Comparison of ENCODE assay signal across 21 cellular contexts in genomic region chr15:69522361-69522760, GRCh38.
DNase-seq lines count a peak whose midpoint lies in the region; ATAC-seq, FAIRE-seq and TF ChIP-seq lines count a peak whose summit lies in the region.
"Had no signal": no experiment of that assay in that cellular context is flagged by ENCODE, and none has a peak within 500 bp of the region (broad histone marks: within the 10 kb centered on the region; RNA-seq: fewer than 3 reads in every experiment).

No MANE protein-coding gene starts in this region.

- H3K23ac ChIP-seq in H9 (ENCODE audit: insufficient read length, low read depth, low read length): no peak overlapping the region
- H3K23ac ChIP-seq in trophoblast cell (ENCODE audit: low read length): no peak overlapping the region

- H3K4me1 ChIP-seq in H9 (ENCODE audit: insufficient read depth, low read length) (no peaks in the 10 kb centered on the region), RWPE2 (ENCODE audit: insufficient read depth, poor library complexity, severe bottlenecking) (peaks cover 9% of the 10 kb centered on the region), trophoblast cell (ENCODE audit: control insufficient read depth in 1 of 2, insufficient read depth in 2 of 2, low read length in 2 of 2) (no peaks in the 10 kb centered on the region)
- H3K4me1 ChIP-seq: BLaER1 had no signal

- H4K20me1 ChIP-seq in H9 (ENCODE audit: control insufficient read depth, insufficient read depth, insufficient read length): no peaks in the 10 kb centered on the region
- H4K20me1 ChIP-seq: BLaER1 had no signal

- H3K4me2 ChIP-seq in H9 (ENCODE audit: insufficient read depth, insufficient read length, low read length) (no peak overlapping the region), trophoblast cell (ENCODE audit: low read length) (no peak overlapping the region)
- H3K4me2 ChIP-seq: A549, BLaER1 had no signal

- no peak overlapping the region for H3K18ac ChIP-seq in H9 (ENCODE audit: insufficient read length, low read depth, low read length)
- H3K18ac ChIP-seq in trophoblast cell (ENCODE audit: low read length): no peak overlapping the region

- H3K4me3 Mint-ChIP-seq in H9: no peak overlapping the region
- H3K4me3 Mint-ChIP-seq: IgD-negative memory B cell had no signal

- ATAC-seq in RWPE2 (ENCODE audit: low read depth): peak; percentile 96

- H2BK5ac ChIP-seq in H9 (ENCODE audit: insufficient read length, low read length) (no peak overlapping the region), trophoblast cell (ENCODE audit: low read depth, low read length, poor library complexity) (no peak overlapping the region)

- H2AFZ ChIP-seq in H9 (ENCODE audit: low read length): no peak overlapping the region
- no peak overlapping the region for H2AFZ ChIP-seq in trophoblast cell (ENCODE audit: insufficient read depth, low read length, poor library complexity)

- no peaks in the 10 kb centered on the region; the same call in 1 of the 2 replicates for H3K27me3 Mint-ChIP-seq in H9 (ENCODE audit: low read depth)

- no peak overlapping the region for H3K4me3 ChIP-seq in RWPE2 (ENCODE audit: severe bottlenecking)
- no peak overlapping the region for H3K4me3 ChIP-seq in trophoblast cell (ENCODE audit: low read depth, low read length)
- H3K4me3 ChIP-seq: A549, BLaER1, HAP-1, MG63 had no signal

- H3K9me3 Mint-ChIP-seq in H9: peaks cover 4% of the 10 kb centered on the region in 2 experiments; a peak in 3 of 5 replicates
- H3K9me3 Mint-ChIP-seq: CD4-positive, alpha-beta memory T cell had no signal

- H3K4ac ChIP-seq in H9 (ENCODE audit: low read depth, low read length): no peak overlapping the region
- no peak overlapping the region for H3K4ac ChIP-seq in trophoblast cell (ENCODE audit: low read depth, low read length)

- H3K27me3 ChIP-seq in H9 (ENCODE audit: insufficient read depth, low read length) (no peaks in the 10 kb centered on the region), RWPE2 (ENCODE audit: insufficient read depth, poor library complexity, severe bottlenecking) (no peaks in the 10 kb centered on the region), trophoblast cell (ENCODE audit: insufficient read depth, low read length) (no peaks in the 10 kb centered on the region)
- H3K27me3 ChIP-seq: BLaER1, MG63 had no signal

- H3K9ac ChIP-seq in H9 (ENCODE audit: extremely low read depth, insufficient read length, low read length) (no peak overlapping the region), trophoblast cell (ENCODE audit: low read length) (no peak overlapping the region)
- H3K9ac ChIP-seq: BLaER1 had no signal

- no peak overlapping the region for H2BK15ac ChIP-seq in H9 (ENCODE audit: low read depth, low read length)

- H2BK120ac ChIP-seq in H9 (ENCODE audit: low read depth, low read length, poor library complexity, severe bottlenecking) (no peak overlapping the region), trophoblast cell (ENCODE audit: insufficient read depth, low read length, poor library complexity) (no peak overlapping the region)

- H3K56ac ChIP-seq in H9 (ENCODE audit: insufficient read length, low read depth, low read length): no peak overlapping the region

- H3T11ph ChIP-seq in H9 (ENCODE audit: low read length): no peak overlapping the region

- H3K9me3 ChIP-seq in H9 (ENCODE audit: control insufficient read depth, low read depth, low read length) (no peaks in the 10 kb centered on the region), RWPE2 (ENCODE audit: severe bottlenecking) (no peaks in the 10 kb centered on the region), trophoblast cell (ENCODE audit: insufficient read depth, low read depth, low read length) (peaks cover 4% of the 10 kb centered on the region)
- H3K9me3 ChIP-seq: A549, BLaER1 had no signal

- DNase-seq in COLO668 (lab: John Stamatoyannopoulos, UW; ENCODE audit: unreplicated experiment) (peak; percentile 18), H9 (peak; percentile 18), RWPE2 (ENCODE audit: low spot score) (peak; percentile 62), trophoblast cell (peak; percentile 45), GM19239 (ENCODE audit: insufficient read length, low spot score) (no peak), GOT3 (lab: John Stamatoyannopoulos, UW) (no peak), AG08396 (ENCODE audit: low spot score) (no peak)
- DNase-seq: CD4-positive, alpha-beta memory T cell; DMS79; Karpas-422; MG63; NCI-H1092; NCI-H1436 treated with DMSO at 0.1 percent for 48 hours; NCI-H2029; NCI-H524; Right ventricle myocardium superior had no signal

- no peaks in the 10 kb centered on the region for H3K23me2 ChIP-seq in H9 (ENCODE audit: insufficient read length, low read depth, low read length, poor library complexity, severe bottlenecking)

- peaks cover 0 to 4% (median 0%) of the 10 kb centered on the region in 3 experiments; a peak in 3 of 7 replicates for H3K36me3 Mint-ChIP-seq in H9 (ENCODE audit: insufficient read depth in 1 of 3, low read depth in 3 of 3)
- H3K36me3 Mint-ChIP-seq: CD4-positive, alpha-beta memory T cell had no signal

- no peak for TF ChIP-seq CTCF in H9 (conservative IDR thresholded peaks at IDR 0.05)
- no peak for TF ChIP-seq CTCF in RWPE2 (IDR thresholded peaks at IDR 0.05; ENCODE audit: poor library complexity, severe bottlenecking)

- H3K79me2 ChIP-seq in H9 (ENCODE audit: insufficient read depth, low read length) (no peaks in the 10 kb centered on the region), trophoblast cell (ENCODE audit: control insufficient read depth, insufficient read depth, low read length, poor library complexity) (no peaks in the 10 kb centered on the region)

- H3K27ac Mint-ChIP-seq in H9: no peak overlapping the region
- H3K27ac Mint-ChIP-seq: CD4-positive, alpha-beta memory T cell; IgD-negative memory B cell had no signal

- H3K27ac ChIP-seq in H9 (ENCODE audit: insufficient read length, low read depth, low read length): no peak overlapping the region
- no peak overlapping the region for H3K27ac ChIP-seq in RWPE2 (ENCODE audit: poor library complexity, severe bottlenecking)
- no peak overlapping the region for H3K27ac ChIP-seq in trophoblast cell (ENCODE audit: low read depth, low read length)
- H3K27ac ChIP-seq: A549, BLaER1 had no signal

- H2AK5ac ChIP-seq in H9 (ENCODE audit: insufficient read length, low read length) (no peak overlapping the region), trophoblast cell (ENCODE audit: low read length) (no peak overlapping the region)

- no peak for FAIRE-seq in GM19239 (lab: Jason Lieb, UNC)
- FAIRE-seq: A549, RCC 7860 had no signal

- H3K79me1 ChIP-seq in H9 (ENCODE audit: insufficient read depth, low read depth, low read length, poor library complexity, severe bottlenecking): no peaks in the 10 kb centered on the region
- H3K79me1 ChIP-seq in trophoblast cell (ENCODE audit: low read length): no peaks in the 10 kb centered on the region

- H4K12ac ChIP-seq in trophoblast cell (ENCODE audit: low read depth, low read length): no peak overlapping the region

- WGBS in H9 (ENCODE audit: extremely low coverage, insufficient read length, low lambda C conversion rate): no CpG with 5 or more reads among the region's 2 CpGs
- no CpG with 5 or more reads among the region's 2 CpGs for WGBS in trophoblast cell (ENCODE audit: extremely low coverage, insufficient coverage, insufficient read length)

- no peak overlapping the region for H3K14ac ChIP-seq in H9 (ENCODE audit: insufficient read depth, low read length)
- no peak overlapping the region for H3K14ac ChIP-seq in trophoblast cell (ENCODE audit: low read length)

- H2BK12ac ChIP-seq in H9 (ENCODE audit: insufficient read length, low read depth, low read length): no peak overlapping the region
- H2BK12ac ChIP-seq in trophoblast cell (ENCODE audit: low read length): no peak overlapping the region

- no peak overlapping the region for H2BK20ac ChIP-seq in H9 (ENCODE audit: low read depth, low read length, poor library complexity, severe bottlenecking)

- H4K5ac ChIP-seq in H9 (ENCODE audit: insufficient read length, low read depth, low read length): no peak overlapping the region

- peaks cover 24 to 43% of the 10 kb centered on the region in 2 experiments for H3K4me1 Mint-ChIP-seq in H9
- H3K4me1 Mint-ChIP-seq: CD4-positive, alpha-beta memory T cell; IgD-negative memory B cell had no signal

- H3K36me3 ChIP-seq in RWPE2 (ENCODE audit: low read depth) (no peaks in the 10 kb centered on the region), trophoblast cell (ENCODE audit: control insufficient read depth in 1 of 2, insufficient read depth in 2 of 2, low read length in 2 of 2) (no peaks in the 10 kb centered on the region)
- H3K36me3 ChIP-seq: BLaER1, HAP-1, MG63 had no signal

- H4K91ac ChIP-seq in H9 (ENCODE audit: insufficient read length, low read depth, low read length) (no peak overlapping the region), trophoblast cell (ENCODE audit: low read depth, low read length) (no peak overlapping the region)

- H4K8ac ChIP-seq in H9 (replicated peaks; ENCODE audit: insufficient read length, low read depth, low read length): no peak overlapping the region
- H4K8ac ChIP-seq in trophoblast cell (ENCODE audit: low read depth, low read length): no peak overlapping the region

Comparison
In these comparisons a context has a peak if more than half of its experiments do, and no peak if none do; other contexts are left out.
1. DNase-seq: peak in COLO668 (single experiment), H9 (single experiment), RWPE2 (single experiment) and trophoblast cell (2 of 2); none in GM19239 (single experiment), GOT3 (single experiment) and AG08396 (single experiment).